In the genomic region with DNA sequence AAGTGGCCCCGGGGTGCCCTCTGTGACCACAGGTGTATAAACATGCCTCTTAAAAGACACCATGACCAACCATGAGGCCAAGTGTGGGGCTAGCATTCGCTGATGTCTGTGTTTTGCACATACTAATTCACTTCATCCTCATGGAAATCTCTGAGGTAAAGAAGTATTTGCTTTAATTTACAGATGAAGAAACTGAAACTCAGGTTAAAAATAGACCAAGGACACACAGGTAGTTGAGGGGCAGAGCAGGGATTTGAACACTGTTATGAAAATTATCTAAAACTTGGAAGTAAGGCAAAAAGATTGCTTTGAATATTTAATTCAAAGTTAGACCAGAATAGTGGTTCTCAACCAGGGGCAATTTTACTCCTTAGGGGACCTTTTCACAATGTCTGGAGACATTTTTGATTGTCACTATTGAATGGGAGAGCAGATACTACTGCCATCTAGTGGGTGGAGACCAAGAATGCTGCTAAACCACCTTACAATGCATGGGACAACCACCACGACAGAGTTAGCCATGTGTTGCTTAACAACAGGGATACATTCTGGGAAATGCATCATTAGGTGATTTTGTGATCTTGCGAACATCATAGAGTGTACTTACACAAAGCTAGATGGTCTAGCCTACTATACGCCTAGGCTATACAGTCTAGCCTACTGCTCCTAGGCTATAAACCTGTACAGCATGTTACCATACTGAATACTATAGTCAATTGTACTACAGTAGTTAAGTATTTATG, we compare ENCODE assay signal across 8 cellular contexts. TPM values are rescaled to one million over a fixed set of nuclear protein-coding genes. Genes with fewer than 3 reads are reported as not detected.
A peak's percentile ranks its signal among the peaks of the same experiment; 100 is the strongest.
DNase-seq lines count a peak whose midpoint lies in the region; ATAC-seq and TF ChIP-seq lines count a peak whose summit lies in the region.

No MANE protein-coding gene starts in this region.

- H3K36me3 ChIP-seq in NT2/D1 (ENCODE audit: insufficient read depth, insufficient read length, low read length) (no peaks in the 10 kb centered on the region), adipocyte (ENCODE audit: control insufficient read depth, insufficient read depth, low read length, severe bottlenecking) (no peaks in the 10 kb centered on the region), hepatocyte (replicated peaks; ENCODE audit: insufficient read depth, low read depth) (no peaks in the 10 kb centered on the region)

- H4K20me1 ChIP-seq in hepatocyte (ENCODE audit: insufficient read depth, poor library complexity, severe bottlenecking), result no peaks in the 10 kb centered on the region

- no peak overlapping the region for H2AFZ ChIP-seq in hepatocyte

- no peak overlapping the region for H3K9ac ChIP-seq in NT2/D1 (ENCODE audit: insufficient read length, low read depth)
- H3K9ac ChIP-seq in adipocyte (ENCODE audit: low read length), result no peak overlapping the region

- ATAC-seq in GM19468 (IDR thresholded peaks at IDR 0.05; ENCODE audit: extremely low read depth, unreplicated experiment), result peak; percentile 59

- no peak overlapping the region for H3K4me2 ChIP-seq in hepatocyte

- peaks cover 13% of the 10 kb centered on the region for H3K9me3 ChIP-seq in NT2/D1 (ENCODE audit: insufficient read depth, low read length)
- peaks cover 6% of the 10 kb centered on the region for H3K9me3 ChIP-seq in adipocyte (ENCODE audit: control insufficient read depth, low read length)
- no peaks in the 10 kb centered on the region for H3K9me3 ChIP-seq in hepatocyte (ENCODE audit: low read depth)

- peak; percentile 40 for DNase-seq in EL
- peak; percentile 35 for DNase-seq in HPDE6-E6E7 (ENCODE audit: extremely low spot score)
- peak; percentile 58 for DNase-seq in NT2/D1 (ENCODE audit: low read depth, low spot score)
- DNase-seq in adipocyte (ENCODE audit: low read depth), result peak; percentile 78
- peak; percentile 76 for DNase-seq in hepatocyte (ENCODE audit: low spot score)
- peak; percentile 49 for DNase-seq in stimulated activated CD4-positive, alpha-beta T cell treated with anti-CD3 and anti-CD28 coated beads, Interleukin-15, amount 100 ng/mL, for 24 hours
- no peak for DNase-seq in posterior vena cava (ENCODE audit: low spot score)

- no peak overlapping the region for H3K27ac ChIP-seq in hepatocyte

- no peaks in the 10 kb centered on the region for H3K27me3 ChIP-seq in NT2/D1 (ENCODE audit: insufficient read depth, insufficient read length)
- H3K27me3 ChIP-seq in adipocyte (replicated peaks; ENCODE audit: control insufficient read depth, insufficient read depth, low read length), result peaks cover 26% of the 10 kb centered on the region
- no peaks in the 10 kb centered on the region for H3K27me3 ChIP-seq in hepatocyte

- intact Hi-C loops in posterior vena cava (cut with DNase I), result no loop called here

- H3K4me1 ChIP-seq in NT2/D1 (ENCODE audit: insufficient read depth, insufficient read length) (peaks cover 2% of the 10 kb centered on the region), adipocyte (ENCODE audit: control insufficient read depth, insufficient read depth, low read length) (peaks cover 4% of the 10 kb centered on the region), hepatocyte (ENCODE audit: insufficient read depth) (no peaks in the 10 kb centered on the region)

- 47% methylated on average over 5 of the region's 5 CpGs for WGBS in hepatocyte (ENCODE audit: low lambda C conversion rate, missing lambda C conversion rate)

- H3K4me3 ChIP-seq in NT2/D1 (ENCODE audit: insufficient read length, low read depth) (no peak overlapping the region), adipocyte (ENCODE audit: low read length) (no peak overlapping the region), hepatocyte (no peak overlapping the region)

- TF ChIP-seq CTCF in hepatocyte (IDR thresholded peaks at IDR 0.05; ENCODE audit: poor library complexity), result peak; percentile 80

- no peaks in the 10 kb centered on the region for H3K79me2 ChIP-seq in hepatocyte

- H3K9me2 ChIP-seq in hepatocyte (replicated peaks; ENCODE audit: insufficient read depth), result no peaks in the 10 kb centered on the region

RNA-seq across cellular contexts. Expression of a gene that starts 8.0 kb away (rescaled TPM):
- 12.2 and 13.2 TPM in 2 replicates for total RNA-seq in hepatocyte
- 27.3 and 31.5 TPM in 2 replicates for polyA plus RNA-seq in hepatocyte
- 1 to 10 TPM; 9.3 to 9.4 TPM for total RNA-seq in posterior vena cava

RNA-seq across cellular contexts. Expression of a gene that starts 13.6 kb away (rescaled TPM):
- total RNA-seq in hepatocyte (not detected in 2 replicates), posterior vena cava (not detected)
- not detected in 2 replicates for polyA plus RNA-seq in hepatocyte
